1 cellular context compared by ENCODE assay signal in genomic region chr15:47857384-47858168, GRCh38.
A peak's percentile ranks its signal among the peaks of the same experiment; 100 is the strongest.
TF ChIP-seq lines count a peak whose summit lies in the region.

No MANE protein-coding gene starts in this region.

TF ChIP-seq in GM12878, 131 proteins besides CTCF, POLR2A, EP300 and RAD21 (continued from another document and continues in another):
- TF ChIP-seq, protein P1, sequence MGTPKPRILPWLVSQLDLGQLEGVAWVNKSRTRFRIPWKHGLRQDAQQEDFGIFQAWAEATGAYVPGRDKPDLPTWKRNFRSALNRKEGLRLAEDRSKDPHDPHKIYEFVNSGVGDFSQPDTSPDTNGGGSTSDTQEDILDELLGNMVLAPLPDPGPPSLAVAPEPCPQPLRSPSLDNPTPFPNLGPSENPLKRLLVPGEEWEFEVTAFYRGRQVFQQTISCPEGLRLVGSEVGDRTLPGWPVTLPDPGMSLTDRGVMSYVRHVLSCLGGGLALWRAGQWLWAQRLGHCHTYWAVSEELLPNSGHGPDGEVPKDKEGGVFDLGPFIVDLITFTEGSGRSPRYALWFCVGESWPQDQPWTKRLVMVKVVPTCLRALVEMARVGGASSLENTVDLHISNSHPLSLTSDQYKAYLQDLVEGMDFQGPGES (IDR thresholded peaks at IDR 0.05), result no peak
- TF ChIP-seq TCF3 (IDR thresholded peaks at IDR 0.05; ENCODE audit: borderline replicate concordance, insufficient read depth, low read depth, low read length) (no peak), NFYA (IDR thresholded peaks at IDR 0.05; ENCODE audit: borderline replicate concordance, low read depth, low read length) (no peak), STAT3 (IDR thresholded peaks at IDR 0.05; ENCODE audit: low read depth, low read length) (no peak), ZNF217 (IDR thresholded peaks at IDR 0.05) (no peak), LARP7 (IDR thresholded peaks at IDR 0.05) (no peak), FOS (IDR thresholded peaks at IDR 0.05; ENCODE audit: borderline replicate concordance, extremely low read depth, insufficient read length) (no peak), MEF2B (IDR thresholded peaks at IDR 0.05; ENCODE audit: partially characterized antibody, poor library complexity, severe bottlenecking) (peak; percentile 44), WRNIP1 (IDR thresholded peaks at IDR 0.05; ENCODE audit: borderline replicate concordance, low read depth, low read length) (no peak), ZNF24 (IDR thresholded peaks at IDR 0.05) (no peak), ZNF384 (IDR thresholded peaks at IDR 0.05; ENCODE audit: borderline replicate concordance, low read depth, low read length) (no peak), YBX1 (IDR thresholded peaks at IDR 0.05) (no peak), NR2C1 (IDR thresholded peaks at IDR 0.05) (no peak), USF1 (IDR thresholded peaks at IDR 0.05; ENCODE audit: borderline replicate concordance, extremely low read length, insufficient read depth, low read depth, low read length) (no peak), STAT1 (conservative IDR thresholded peaks at IDR 0.05) (no peak), KAT2A (conservative IDR thresholded peaks at IDR 0.05; ENCODE audit: control insufficient read depth, low read depth, low read length) (no peak), DPF2 (IDR thresholded peaks at IDR 0.05) (no peak), HCFC1 (IDR thresholded peaks at IDR 0.05; ENCODE audit: low read length) (no peak), SP1 (IDR thresholded peaks at IDR 0.05; ENCODE audit: low read depth, low read length) (no peak), SRF (IDR thresholded peaks at IDR 0.05; ENCODE audit: low read depth in 2 of 2, low read length in 2 of 2) (no peak), ASH2L (IDR thresholded peaks at IDR 0.05; ENCODE audit: borderline replicate concordance, low read depth) (no peak), POU2F2 (IDR thresholded peaks at IDR 0.05; ENCODE audit: borderline replicate concordance, low read depth, low read length) (no peak), BRCA1 (IDR thresholded peaks at IDR 0.05; ENCODE audit: low read depth, low read length) (no peak), TAF1 (IDR thresholded peaks at IDR 0.05; ENCODE audit: borderline replicate concordance, low read depth, low read length) (no peak), ZNF622 (IDR thresholded peaks at IDR 0.05) (no peak)
- TF ChIP-seq, protein P2, sequence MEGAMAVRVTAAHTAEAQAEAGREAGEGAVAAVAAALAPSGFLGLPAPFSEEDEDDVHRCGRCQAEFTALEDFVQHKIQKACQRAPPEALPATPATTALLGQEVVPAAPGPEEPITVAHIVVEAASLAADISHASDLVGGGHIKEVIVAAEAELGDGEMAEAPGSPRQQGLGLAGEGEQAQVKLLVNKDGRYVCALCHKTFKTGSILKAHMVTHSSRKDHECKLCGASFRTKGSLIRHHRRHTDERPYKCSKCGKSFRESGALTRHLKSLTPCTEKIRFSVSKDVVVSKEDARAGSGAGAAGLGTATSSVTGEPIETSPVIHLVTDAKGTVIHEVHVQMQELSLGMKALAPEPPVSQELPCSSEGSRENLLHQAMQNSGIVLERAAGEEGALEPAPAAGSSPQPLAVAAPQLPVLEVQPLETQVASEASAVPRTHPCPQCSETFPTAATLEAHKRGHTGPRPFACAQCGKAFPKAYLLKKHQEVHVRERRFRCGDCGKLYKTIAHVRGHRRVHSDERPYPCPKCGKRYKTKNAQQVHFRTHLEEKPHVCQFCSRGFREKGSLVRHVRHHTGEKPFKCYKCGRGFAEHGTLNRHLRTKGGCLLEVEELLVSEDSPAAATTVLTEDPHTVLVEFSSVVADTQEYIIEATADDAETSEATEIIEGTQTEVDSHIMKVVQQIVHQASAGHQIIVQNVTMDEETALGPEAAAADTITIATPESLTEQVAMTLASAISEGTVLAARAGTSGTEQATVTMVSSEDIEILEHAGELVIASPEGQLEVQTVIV (IDR thresholded peaks at IDR 0.05; ENCODE audit: borderline replicate concordance, partially characterized antibody), result no peak
- TF ChIP-seq, protein P3, sequence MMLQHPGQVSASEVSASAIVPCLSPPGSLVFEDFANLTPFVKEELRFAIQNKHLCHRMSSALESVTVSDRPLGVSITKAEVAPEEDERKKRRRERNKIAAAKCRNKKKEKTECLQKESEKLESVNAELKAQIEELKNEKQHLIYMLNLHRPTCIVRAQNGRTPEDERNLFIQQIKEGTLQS (IDR thresholded peaks at IDR 0.05; ENCODE audit: borderline replicate concordance, extremely low read depth, low read depth, low read length), result no peak
- TF ChIP-seq, protein P4, sequence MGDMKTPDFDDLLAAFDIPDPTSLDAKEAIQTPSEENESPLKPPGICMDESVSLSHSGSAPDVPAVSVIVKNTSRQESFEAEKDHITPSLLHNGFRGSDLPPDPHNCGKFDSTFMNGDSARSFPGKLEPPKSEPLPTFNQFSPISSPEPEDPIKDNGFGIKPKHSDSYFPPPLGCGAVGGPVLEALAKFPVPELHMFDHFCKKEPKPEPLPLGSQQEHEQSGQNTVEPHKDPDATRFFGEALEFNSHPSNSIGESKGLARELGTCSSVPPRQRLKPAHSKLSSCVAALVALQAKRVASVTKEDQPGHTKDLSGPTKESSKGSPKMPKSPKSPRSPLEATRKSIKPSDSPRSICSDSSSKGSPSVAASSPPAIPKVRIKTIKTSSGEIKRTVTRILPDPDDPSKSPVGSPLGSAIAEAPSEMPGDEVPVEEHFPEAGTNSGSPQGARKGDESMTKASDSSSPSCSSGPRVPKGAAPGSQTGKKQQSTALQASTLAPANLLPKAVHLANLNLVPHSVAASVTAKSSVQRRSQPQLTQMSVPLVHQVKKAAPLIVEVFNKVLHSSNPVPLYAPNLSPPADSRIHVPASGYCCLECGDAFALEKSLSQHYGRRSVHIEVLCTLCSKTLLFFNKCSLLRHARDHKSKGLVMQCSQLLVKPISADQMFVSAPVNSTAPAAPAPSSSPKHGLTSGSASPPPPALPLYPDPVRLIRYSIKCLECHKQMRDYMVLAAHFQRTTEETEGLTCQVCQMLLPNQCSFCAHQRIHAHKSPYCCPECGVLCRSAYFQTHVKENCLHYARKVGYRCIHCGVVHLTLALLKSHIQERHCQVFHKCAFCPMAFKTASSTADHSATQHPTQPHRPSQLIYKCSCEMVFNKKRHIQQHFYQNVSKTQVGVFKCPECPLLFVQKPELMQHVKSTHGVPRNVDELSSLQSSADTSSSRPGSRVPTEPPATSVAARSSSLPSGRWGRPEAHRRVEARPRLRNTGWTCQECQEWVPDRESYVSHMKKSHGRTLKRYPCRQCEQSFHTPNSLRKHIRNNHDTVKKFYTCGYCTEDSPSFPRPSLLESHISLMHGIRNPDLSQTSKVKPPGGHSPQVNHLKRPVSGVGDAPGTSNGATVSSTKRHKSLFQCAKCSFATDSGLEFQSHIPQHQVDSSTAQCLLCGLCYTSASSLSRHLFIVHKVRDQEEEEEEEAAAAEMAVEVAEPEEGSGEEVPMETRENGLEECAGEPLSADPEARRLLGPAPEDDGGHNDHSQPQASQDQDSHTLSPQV (IDR thresholded peaks at IDR 0.05), result no peak
- TF ChIP-seq, protein P5, sequence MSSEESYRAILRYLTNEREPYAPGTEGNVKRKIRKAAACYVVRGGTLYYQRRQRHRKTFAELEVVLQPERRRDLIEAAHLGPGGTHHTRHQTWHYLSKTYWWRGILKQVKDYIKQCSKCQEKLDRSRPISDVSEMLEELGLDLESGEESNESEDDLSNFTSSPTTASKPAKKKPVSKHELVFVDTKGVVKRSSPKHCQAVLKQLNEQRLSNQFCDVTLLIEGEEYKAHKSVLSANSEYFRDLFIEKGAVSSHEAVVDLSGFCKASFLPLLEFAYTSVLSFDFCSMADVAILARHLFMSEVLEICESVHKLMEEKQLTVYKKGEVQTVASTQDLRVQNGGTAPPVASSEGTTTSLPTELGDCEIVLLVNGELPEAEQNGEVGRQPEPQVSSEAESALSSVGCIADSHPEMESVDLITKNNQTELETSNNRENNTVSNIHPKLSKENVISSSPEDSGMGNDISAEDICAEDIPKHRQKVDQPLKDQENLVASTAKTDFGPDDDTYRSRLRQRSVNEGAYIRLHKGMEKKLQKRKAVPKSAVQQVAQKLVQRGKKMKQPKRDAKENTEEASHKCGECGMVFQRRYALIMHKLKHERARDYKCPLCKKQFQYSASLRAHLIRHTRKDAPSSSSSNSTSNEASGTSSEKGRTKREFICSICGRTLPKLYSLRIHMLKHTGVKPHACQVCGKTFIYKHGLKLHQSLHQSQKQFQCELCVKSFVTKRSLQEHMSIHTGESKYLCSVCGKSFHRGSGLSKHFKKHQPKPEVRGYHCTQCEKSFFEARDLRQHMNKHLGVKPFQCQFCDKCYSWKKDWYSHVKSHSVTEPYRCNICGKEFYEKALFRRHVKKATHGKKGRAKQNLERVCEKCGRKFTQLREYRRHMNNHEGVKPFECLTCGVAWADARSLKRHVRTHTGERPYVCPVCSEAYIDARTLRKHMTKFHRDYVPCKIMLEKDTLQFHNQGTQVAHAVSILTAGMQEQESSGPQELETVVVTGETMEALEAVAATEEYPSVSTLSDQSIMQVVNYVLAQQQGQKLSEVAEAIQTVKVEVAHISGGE (CRISPR knock-in tag; IDR thresholded peaks at IDR 0.05), result no peak
- TF ChIP-seq, protein P6, sequence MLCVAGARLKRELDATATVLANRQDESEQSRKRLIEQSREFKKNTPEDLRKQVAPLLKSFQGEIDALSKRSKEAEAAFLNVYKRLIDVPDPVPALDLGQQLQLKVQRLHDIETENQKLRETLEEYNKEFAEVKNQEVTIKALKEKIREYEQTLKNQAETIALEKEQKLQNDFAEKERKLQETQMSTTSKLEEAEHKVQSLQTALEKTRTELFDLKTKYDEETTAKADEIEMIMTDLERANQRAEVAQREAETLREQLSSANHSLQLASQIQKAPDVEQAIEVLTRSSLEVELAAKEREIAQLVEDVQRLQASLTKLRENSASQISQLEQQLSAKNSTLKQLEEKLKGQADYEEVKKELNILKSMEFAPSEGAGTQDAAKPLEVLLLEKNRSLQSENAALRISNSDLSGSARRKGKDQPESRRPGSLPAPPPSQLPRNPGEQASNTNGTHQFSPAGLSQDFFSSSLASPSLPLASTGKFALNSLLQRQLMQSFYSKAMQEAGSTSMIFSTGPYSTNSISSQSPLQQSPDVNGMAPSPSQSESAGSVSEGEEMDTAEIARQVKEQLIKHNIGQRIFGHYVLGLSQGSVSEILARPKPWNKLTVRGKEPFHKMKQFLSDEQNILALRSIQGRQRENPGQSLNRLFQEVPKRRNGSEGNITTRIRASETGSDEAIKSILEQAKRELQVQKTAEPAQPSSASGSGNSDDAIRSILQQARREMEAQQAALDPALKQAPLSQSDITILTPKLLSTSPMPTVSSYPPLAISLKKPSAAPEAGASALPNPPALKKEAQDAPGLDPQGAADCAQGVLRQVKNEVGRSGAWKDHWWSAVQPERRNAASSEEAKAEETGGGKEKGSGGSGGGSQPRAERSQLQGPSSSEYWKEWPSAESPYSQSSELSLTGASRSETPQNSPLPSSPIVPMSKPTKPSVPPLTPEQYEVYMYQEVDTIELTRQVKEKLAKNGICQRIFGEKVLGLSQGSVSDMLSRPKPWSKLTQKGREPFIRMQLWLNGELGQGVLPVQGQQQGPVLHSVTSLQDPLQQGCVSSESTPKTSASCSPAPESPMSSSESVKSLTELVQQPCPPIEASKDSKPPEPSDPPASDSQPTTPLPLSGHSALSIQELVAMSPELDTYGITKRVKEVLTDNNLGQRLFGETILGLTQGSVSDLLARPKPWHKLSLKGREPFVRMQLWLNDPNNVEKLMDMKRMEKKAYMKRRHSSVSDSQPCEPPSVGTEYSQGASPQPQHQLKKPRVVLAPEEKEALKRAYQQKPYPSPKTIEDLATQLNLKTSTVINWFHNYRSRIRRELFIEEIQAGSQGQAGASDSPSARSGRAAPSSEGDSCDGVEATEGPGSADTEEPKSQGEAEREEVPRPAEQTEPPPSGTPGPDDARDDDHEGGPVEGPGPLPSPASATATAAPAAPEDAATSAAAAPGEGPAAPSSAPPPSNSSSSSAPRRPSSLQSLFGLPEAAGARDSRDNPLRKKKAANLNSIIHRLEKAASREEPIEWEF (IDR thresholded peaks at IDR 0.05; ENCODE audit: insufficient replicate concordance, low read depth, low read length), result no peak
- TF ChIP-seq, protein P7, sequence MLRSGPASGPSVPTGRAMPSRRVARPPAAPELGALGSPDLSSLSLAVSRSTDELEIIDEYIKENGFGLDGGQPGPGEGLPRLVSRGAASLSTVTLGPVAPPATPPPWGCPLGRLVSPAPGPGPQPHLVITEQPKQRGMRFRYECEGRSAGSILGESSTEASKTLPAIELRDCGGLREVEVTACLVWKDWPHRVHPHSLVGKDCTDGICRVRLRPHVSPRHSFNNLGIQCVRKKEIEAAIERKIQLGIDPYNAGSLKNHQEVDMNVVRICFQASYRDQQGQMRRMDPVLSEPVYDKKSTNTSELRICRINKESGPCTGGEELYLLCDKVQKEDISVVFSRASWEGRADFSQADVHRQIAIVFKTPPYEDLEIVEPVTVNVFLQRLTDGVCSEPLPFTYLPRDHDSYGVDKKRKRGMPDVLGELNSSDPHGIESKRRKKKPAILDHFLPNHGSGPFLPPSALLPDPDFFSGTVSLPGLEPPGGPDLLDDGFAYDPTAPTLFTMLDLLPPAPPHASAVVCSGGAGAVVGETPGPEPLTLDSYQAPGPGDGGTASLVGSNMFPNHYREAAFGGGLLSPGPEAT (IDR thresholded peaks at IDR 0.05; ENCODE audit: low read depth), result 0 out of 2 replicates have a peak, but pooled peaks have one; percentile 22
- TF ChIP-seq, protein P8, sequence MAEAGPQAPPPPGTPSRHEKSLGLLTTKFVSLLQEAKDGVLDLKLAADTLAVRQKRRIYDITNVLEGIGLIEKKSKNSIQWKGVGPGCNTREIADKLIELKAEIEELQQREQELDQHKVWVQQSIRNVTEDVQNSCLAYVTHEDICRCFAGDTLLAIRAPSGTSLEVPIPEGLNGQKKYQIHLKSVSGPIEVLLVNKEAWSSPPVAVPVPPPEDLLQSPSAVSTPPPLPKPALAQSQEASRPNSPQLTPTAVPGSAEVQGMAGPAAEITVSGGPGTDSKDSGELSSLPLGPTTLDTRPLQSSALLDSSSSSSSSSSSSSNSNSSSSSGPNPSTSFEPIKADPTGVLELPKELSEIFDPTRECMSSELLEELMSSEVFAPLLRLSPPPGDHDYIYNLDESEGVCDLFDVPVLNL (IDR thresholded peaks at IDR 0.05; ENCODE audit: low read depth, low read length), result no peak
- TF ChIP-seq, protein P9, sequence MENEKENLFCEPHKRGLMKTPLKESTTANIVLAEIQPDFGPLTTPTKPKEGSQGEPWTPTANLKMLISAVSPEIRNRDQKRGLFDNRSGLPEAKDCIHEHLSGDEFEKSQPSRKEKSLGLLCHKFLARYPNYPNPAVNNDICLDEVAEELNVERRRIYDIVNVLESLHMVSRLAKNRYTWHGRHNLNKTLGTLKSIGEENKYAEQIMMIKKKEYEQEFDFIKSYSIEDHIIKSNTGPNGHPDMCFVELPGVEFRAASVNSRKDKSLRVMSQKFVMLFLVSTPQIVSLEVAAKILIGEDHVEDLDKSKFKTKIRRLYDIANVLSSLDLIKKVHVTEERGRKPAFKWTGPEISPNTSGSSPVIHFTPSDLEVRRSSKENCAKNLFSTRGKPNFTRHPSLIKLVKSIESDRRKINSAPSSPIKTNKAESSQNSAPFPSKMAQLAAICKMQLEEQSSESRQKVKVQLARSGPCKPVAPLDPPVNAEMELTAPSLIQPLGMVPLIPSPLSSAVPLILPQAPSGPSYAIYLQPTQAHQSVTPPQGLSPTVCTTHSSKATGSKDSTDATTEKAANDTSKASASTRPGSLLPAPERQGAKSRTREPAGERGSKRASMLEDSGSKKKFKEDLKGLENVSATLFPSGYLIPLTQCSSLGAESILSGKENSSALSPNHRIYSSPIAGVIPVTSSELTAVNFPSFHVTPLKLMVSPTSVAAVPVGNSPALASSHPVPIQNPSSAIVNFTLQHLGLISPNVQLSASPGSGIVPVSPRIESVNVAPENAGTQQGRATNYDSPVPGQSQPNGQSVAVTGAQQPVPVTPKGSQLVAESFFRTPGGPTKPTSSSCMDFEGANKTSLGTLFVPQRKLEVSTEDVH (IDR thresholded peaks at IDR 0.05; ENCODE audit: low read depth, partially characterized antibody), result no peak
